8 cellular contexts compared by ENCODE assay signal in the genomic region with DNA sequence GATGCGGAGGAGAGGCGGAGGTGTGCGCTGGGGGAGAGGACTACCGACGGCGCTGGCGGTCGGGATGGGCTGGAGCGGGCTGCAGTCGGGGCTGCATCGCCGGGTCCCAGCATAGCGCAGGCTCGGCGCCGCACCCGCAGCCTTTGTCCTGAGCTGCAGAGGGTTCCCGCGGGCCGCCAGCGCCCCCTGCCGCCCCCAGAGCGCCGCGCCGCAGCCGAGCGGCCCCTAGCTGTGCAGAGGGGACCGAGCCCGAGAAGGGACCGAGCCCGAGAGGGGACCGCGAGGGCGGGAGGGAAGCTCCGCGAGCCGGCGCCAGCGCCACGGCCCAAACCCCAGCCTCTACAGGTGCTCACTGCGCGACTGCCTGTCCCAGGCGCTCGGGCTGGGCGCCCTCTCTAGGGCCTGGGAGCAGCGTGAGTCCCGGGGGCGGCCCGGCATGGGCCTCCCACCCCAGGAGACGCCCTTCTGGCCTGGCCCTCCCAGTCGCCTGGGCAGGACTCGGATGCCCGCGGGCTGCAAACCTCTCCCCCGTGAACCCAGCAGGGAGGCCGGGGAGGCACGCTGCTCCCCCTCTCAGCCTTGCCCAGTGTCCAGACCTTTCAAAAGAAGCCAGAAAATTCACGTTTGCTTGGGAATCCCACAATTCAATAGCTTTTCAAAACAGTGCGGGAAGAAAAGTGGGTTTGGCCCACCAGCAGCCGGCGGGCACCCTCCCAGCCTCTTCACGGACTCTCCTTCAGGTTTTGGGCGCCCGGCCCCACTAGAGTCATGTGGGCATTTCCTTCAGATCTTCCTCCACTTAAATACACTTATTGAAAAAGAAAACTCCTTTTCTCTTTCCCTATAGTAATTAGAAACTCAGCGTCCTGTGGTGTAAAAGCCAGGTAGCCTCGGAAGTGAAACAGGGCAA.
A peak's percentile ranks its signal among the peaks of the same experiment; 100 is the strongest.
DNase-seq lines count a peak whose midpoint lies in the region; ATAC-seq and TF ChIP-seq lines count a peak whose summit lies in the region.

No MANE protein-coding gene starts in this region.

- peaks cover 7% of the 10 kb centered on the region for H3K4me1 Mint-ChIP-seq in endothelial cell (ENCODE audit: unreplicated experiment)

- no peaks in the 10 kb centered on the region for H3K36me3 Mint-ChIP-seq in endothelial cell (ENCODE audit: low read depth, unreplicated experiment)

- H3K27me3 Mint-ChIP-seq in endothelial cell (ENCODE audit: unreplicated experiment): peaks cover 6% of the 10 kb centered on the region

- peak; percentile 86 for TF ChIP-seq CTCF in endothelial cell (IDR thresholded peaks at IDR 0.05; ENCODE audit: unreplicated experiment)

- DNase-seq in activated effector memory CD4-positive, alpha-beta T cell treated with anti-CD3 and anti-CD28 coated beads, Interleukin-2, amount 50 U/mL, for 16 hours: peak; percentile 74
- no peak for DNase-seq in activated effector memory CD4-positive, alpha-beta T cell treated with Interleukin-2 at 50 U/mL for 16 hours
- DNase-seq in NCI-H2196 (lab: John Stamatoyannopoulos, UW; ENCODE audit: unreplicated experiment) (peak; percentile 84), endothelial cell (ENCODE audit: low spot score) (peak; percentile 96), medulla oblongata (ENCODE audit: extremely low spot score) (peak; percentile 75)
- DNase-seq in activated CD4-positive, alpha-beta T cell treated with anti-CD3 and anti-CD28 coated beads, Interleukin-2, amount 50 U/mL, for 1 hour: peak; percentile 35
- DNase-seq in stimulated activated CD8-positive, alpha-beta memory T cell treated with anti-CD3 and anti-CD28 coated beads, Interleukin-2, amount 100 ng/mL, for 48 hours (ENCODE audit: low read depth in 2 of 2): peak; percentile 60 to 62

- ATAC-seq in HG02981 (IDR thresholded peaks at IDR 0.05; ENCODE audit: unreplicated experiment): peak; percentile 81

- H3K27ac Mint-ChIP-seq in endothelial cell (ENCODE audit: unreplicated experiment): no peak overlapping the region

- no peaks in the 10 kb centered on the region for H3K9me3 Mint-ChIP-seq in endothelial cell (ENCODE audit: unreplicated experiment)

- peak overlapping the region; percentile 52 for H3K4me3 Mint-ChIP-seq in endothelial cell (ENCODE audit: unreplicated experiment)
